Comparison of ENCODE assay signal across 8 cellular contexts in genomic region chr1:202107321-202107761, GRCh38. TPM values are rescaled to one million over a fixed set of nuclear protein-coding genes. Genes with fewer than 3 reads are reported as not detected.
DNase-seq lines count a peak whose midpoint lies in the region; ATAC-seq, FAIRE-seq and TF ChIP-seq lines count a peak whose summit lies in the region.

No MANE protein-coding gene starts in this region.

- no peak for TF ChIP-seq CTCF in Panc1 (IDR thresholded peaks at IDR 0.05)

- H3K4me1 ChIP-seq in Panc1 (ENCODE audit: control insufficient read depth, insufficient read depth, low read length) (peaks cover 43% of the 10 kb centered on the region), small intestine (ENCODE audit: control insufficient read depth in 2 of 2, insufficient read depth in 1 of 2, low read depth in 1 of 2, low read length in 1 of 2) (peaks cover 4 to 13% of the 10 kb centered on the region in 2 donors)

- no peak for FAIRE-seq in small intestine (lab: Jason Lieb, UNC)

- POLR2A ChIA-PET in Panc1 (lab: Charles Lee): interaction anchor here (1.2 kb wide), 1 partner anchor 97 kb away, joined by 5 read pairs; the partner anchor contains the start of gene ELF3

- 16 to 51% (median 29%) methylated on average over 5 of the region's 5 CpGs for WGBS in small intestine, 3 donors

- BruUV-seq in Panc1 (replicated peaks; lab: Mats Ljungman, UMichigan): no TSS peak

- CTCF ChIA-PET in Panc1 (lab: Charles Lee): no interaction called here

- in situ Hi-C loops in Panc1 (cut with HindIII; ENCODE audit: low pct_unique_long_range_greater_than_20kb, low sequenced_read_pairs): no loop called here

- DNase-seq in NCI-H1092 (lab: John Stamatoyannopoulos, UW) (peak; percentile 94), Panc1 (ENCODE audit: low read depth, low spot score) (no peak), iPS-NIHi11 (ENCODE audit: low spot score) (peak; percentile 51), small intestine (peak; percentile 85), Ammon's horn (ENCODE audit: low spot score) (no peak), SKM-1 (lab: John Stamatoyannopoulos, UW; ENCODE audit: unreplicated experiment) (no peak)

- peak; percentile 52 for ATAC-seq in Panc1
- ATAC-seq in HG03432 (IDR thresholded peaks at IDR 0.05; ENCODE audit: unreplicated experiment): no peak
- ATAC-seq in HG02610 (IDR thresholded peaks at IDR 0.05; ENCODE audit: unreplicated experiment): no peak

- no peaks in the 10 kb centered on the region for H3K27me3 ChIP-seq in Panc1 (ENCODE audit: control insufficient read depth, insufficient read depth, low read length)
- no peaks in the 10 kb centered on the region for H3K27me3 ChIP-seq in small intestine (ENCODE audit: control insufficient read depth in 2 of 2, insufficient read depth in 2 of 2, low read length in 2 of 2)

- intact Hi-C loops in Panc1 (cut with micrococcal nuclease; ENCODE audit: unreplicated experiment): no loop called here

- peak overlapping the region; percentile 80 for H3K27ac ChIP-seq in Panc1 (ENCODE audit: low read length)
- peak overlapping the region; percentile 97 to 100 for H3K27ac ChIP-seq in small intestine (ENCODE audit: low read depth in 1 of 2, low read length in 1 of 2)

- H3K9me3 ChIP-seq in Panc1 (ENCODE audit: control insufficient read depth, insufficient read depth, low read depth, low read length) (no peaks in the 10 kb centered on the region), small intestine (ENCODE audit: control insufficient read depth, low read depth) (no peaks in the 10 kb centered on the region)

- H3K36me3 ChIP-seq in Panc1 (ENCODE audit: control insufficient read depth, insufficient read depth, low read length) (no peaks in the 10 kb centered on the region), small intestine (ENCODE audit: control insufficient read depth in 2 of 2, insufficient read depth in 2 of 2, low read length in 2 of 2) (no peaks in the 10 kb centered on the region)

- H3K4me3 ChIP-seq in Panc1 (ENCODE audit: low read depth in 2 of 2, low read length in 2 of 2) (no peak overlapping the region), small intestine (ENCODE audit: low read depth in 1 of 2, low read length in 2 of 2) (no peak overlapping the region)

RNA-seq across cellular contexts. Expression of gene GPR37L1, which starts 15.4 kb away (rescaled TPM):
- 0.44 TPM for total RNA-seq in Panc1 (2021; ENCODE audit: unreplicated experiment)
- polyA plus RNA-seq in Panc1 (2012; ENCODE audit: insufficient read length): 0.39 TPM
- under 1 TPM in 2 of 3 donors, not detected in 1; 0.22 to 0.37 TPM for polyA plus RNA-seq in small intestine

RNA-seq across cellular contexts. Expression of gene ARL8A, which starts 37.2 kb away (rescaled TPM):
- total RNA-seq in Panc1 (2021; ENCODE audit: unreplicated experiment): 62.6 TPM
- polyA plus RNA-seq in Panc1 (2012; ENCODE audit: insufficient read length): 61.9 TPM
- 10 to 100 TPM; 17.4 to 23.0 (median 22.2) TPM for polyA plus RNA-seq in small intestine

RNA-seq across cellular contexts. Expression of gene PTPN7, which starts 53.1 kb away (rescaled TPM):
- 0.33 TPM for total RNA-seq in Panc1 (2021; ENCODE audit: unreplicated experiment)
- polyA plus RNA-seq in Panc1 (2012; ENCODE audit: insufficient read length): not detected
- 1 to 10 TPM; 1.9 to 8.9 (median 2.5) TPM for polyA plus RNA-seq in small intestine

Comparison
In these comparisons a context has a peak if more than half of its experiments do, and no peak if none do; other contexts are left out.
1. DNase-seq: peak in NCI-H1092 (single experiment), iPS-NIHi11 (single experiment) and small intestine (single experiment); none in Panc1 (single experiment), Ammon's horn (single experiment) and SKM-1 (single experiment).